8 cellular contexts compared by ENCODE assay signal in genomic region chr6:37818536-37819176, GRCh38. TPM values are rescaled to one million over a fixed set of nuclear protein-coding genes. Genes with fewer than 3 reads are reported as not detected.
DNase-seq lines count a peak whose midpoint lies in the region; ATAC-seq and TF ChIP-seq lines count a peak whose summit lies in the region.

No MANE protein-coding gene starts in this region.

- ATAC-seq in CD4-positive, alpha-beta T cell (ENCODE audit: poor library complexity), result peak; percentile 83
- ATAC-seq in GM19351 (IDR thresholded peaks at IDR 0.05; ENCODE audit: unreplicated experiment) (peak; percentile 66), HG03469 (IDR thresholded peaks at IDR 0.05; ENCODE audit: unreplicated experiment) (peak; percentile 46)

- WGBS in mesodermal cell (ENCODE audit: insufficient coverage in 2 of 2), 2 experiments, result 0 to 1% methylated on average over 19 of the region's 27 CpGs

- peak overlapping the region; percentile 94 for H3K27ac ChIP-seq in CD4-positive, alpha-beta T cell (ENCODE audit: low read depth, low read length)
- H3K27ac ChIP-seq in mesodermal cell (ENCODE audit: low read depth, low read length, severe bottlenecking), result peak overlapping the region; percentile 98

- peaks cover 58% of the 10 kb centered on the region for H3K4me1 Mint-ChIP-seq in CD4-positive, alpha-beta T cell (ENCODE audit: low read depth)
- H3K4me1 Mint-ChIP-seq in activated CD4-positive, alpha-beta memory T cell treated with anti-CD3 and anti-CD28 coated beads for 36 hours (ENCODE audit: low read depth), result peaks cover 48% of the 10 kb centered on the region

- H3K4me3 ChIP-seq in endocrine pancreas (ENCODE audit: control insufficient read depth, insufficient read depth, low read length) (peak overlapping the region; percentile 85), mesodermal cell (ENCODE audit: extremely low read depth, insufficient read depth, low read length, poor library complexity, severe bottlenecking) (peak overlapping the region; percentile 79)

- no peaks in the 10 kb centered on the region for H3K9me3 ChIP-seq in CD4-positive, alpha-beta T cell (ENCODE audit: control insufficient read depth, low read length)
- H3K9me3 ChIP-seq in endocrine pancreas (ENCODE audit: control insufficient read depth, low read length), result no peaks in the 10 kb centered on the region
- H3K9me3 ChIP-seq in mesodermal cell (ENCODE audit: control insufficient read depth, low read length), result no peaks in the 10 kb centered on the region

- POLR2A ChIA-PET in CD4-positive, alpha-beta T cell (lab: Charles Lee), result interaction anchor here (0.6 to 2.9 kb wide), 25 partner anchors 8 to 884 kb away, joined by 3 to 20 read pairs (median 4); partner anchors contain the start of genes BTBD9, CMTR1, GLO1 and MTCH1
- POLR2A ChIA-PET in activated CD4-positive, alpha-beta memory T cell treated with anti-CD3 and anti-CD28 coated beads for 36 hours (lab: Charles Lee), result interaction anchor here (0.6 to 1.8 kb wide), 11 partner anchors 9 to 167 kb away, joined by 3 to 10 read pairs (median 3); partner anchors contain the start of gene MDGA1

- peak overlapping the region; percentile 98 for H3K27ac Mint-ChIP-seq in CD4-positive, alpha-beta T cell
- H3K27ac Mint-ChIP-seq in activated CD4-positive, alpha-beta memory T cell treated with anti-CD3 and anti-CD28 coated beads for 36 hours, result peak overlapping the region; percentile 93

- peaks cover 17% of the 10 kb centered on the region for H3K36me3 Mint-ChIP-seq in CD4-positive, alpha-beta T cell (ENCODE audit: low read depth)
- H3K36me3 Mint-ChIP-seq in activated CD4-positive, alpha-beta memory T cell treated with anti-CD3 and anti-CD28 coated beads for 36 hours, result peaks cover 4% of the 10 kb centered on the region

- intact Hi-C loops in CD4-positive, alpha-beta T cell (cut with DNase I, micrococcal nuclease), result loop anchor here in 1 of 2 experiments (2.0 to 10.0 kb wide), 7 partner anchors 114 to 1794 kb away; partner anchors contain the start of genes CCDC167, CMTR1, GLO1 and MAPK14
- intact Hi-C loops in activated CD4-positive, alpha-beta memory T cell treated with anti-CD3 and anti-CD28 coated beads for 36 hours (cut with micrococcal nuclease), result loop anchor here (1.0 to 5.0 kb wide), 6 partner anchors 18 to 1294 kb away; partner anchors contain the start of gene BTBD9

- CTCF ChIA-PET in CD4-positive, alpha-beta T cell (lab: Charles Lee), result interaction anchor here (1.2 kb wide), 1 partner anchor 14 kb away, joined by 3 read pairs; no protein-coding TSS in a partner anchor
- CTCF ChIA-PET in activated CD4-positive, alpha-beta memory T cell treated with anti-CD3 and anti-CD28 coated beads for 36 hours (lab: Charles Lee), result interaction anchor here (0.8 to 1.9 kb wide), 7 partner anchors 26 to 114 kb away, joined by 3 to 12 read pairs (median 3); no protein-coding TSS in a partner anchor

- H3K4me1 ChIP-seq in endocrine pancreas (ENCODE audit: control insufficient read depth, insufficient read depth, low read length), result peaks cover 14% of the 10 kb centered on the region
- H3K4me1 ChIP-seq in mesodermal cell (ENCODE audit: control insufficient read depth, insufficient read depth, low read length, poor library complexity, severe bottlenecking), result peaks cover 30% of the 10 kb centered on the region

- no peaks in the 10 kb centered on the region for H3K27me3 Mint-ChIP-seq in CD4-positive, alpha-beta T cell
- no peaks in the 10 kb centered on the region for H3K27me3 Mint-ChIP-seq in activated CD4-positive, alpha-beta memory T cell treated with anti-CD3 and anti-CD28 coated beads for 36 hours

- no peaks in the 10 kb centered on the region for H3K27me3 ChIP-seq in CD4-positive, alpha-beta T cell (ENCODE audit: control insufficient read depth, insufficient read depth, low read length)
- no peaks in the 10 kb centered on the region for H3K27me3 ChIP-seq in endocrine pancreas (ENCODE audit: control insufficient read depth, insufficient read depth, low read length)

- peak in 9 of 10 experiments; percentile 92 to 96 (median 94) for DNase-seq in CD4-positive, alpha-beta T cell
- peak; percentile 96 for DNase-seq in NCI-H774 (lab: John Stamatoyannopoulos, UW)
- peak; percentile 98 for DNase-seq in activated CD4-positive, alpha-beta memory T cell treated with anti-CD3 and anti-CD28 coated beads for 36 hours
- peak; percentile 88 to 91 for DNase-seq in stimulated activated CD8-positive, alpha-beta memory T cell treated with anti-CD3 and anti-CD28 coated beads, Interleukin-15, amount 100 ng/mL, for 4 hours (ENCODE audit: low read depth in 2 of 2)

- H3K9ac ChIP-seq in endocrine pancreas (ENCODE audit: control insufficient read depth, insufficient read depth, low read length), result peak overlapping the region; percentile 92

- no peak for TF ChIP-seq CTCF in CD4-positive, alpha-beta T cell (IDR thresholded peaks at IDR 0.05)

- H3K4me3 Mint-ChIP-seq in CD4-positive, alpha-beta T cell, result peak overlapping the region; percentile 97
- peak overlapping the region; percentile 90 for H3K4me3 Mint-ChIP-seq in activated CD4-positive, alpha-beta memory T cell treated with anti-CD3 and anti-CD28 coated beads for 36 hours

- no peaks in the 10 kb centered on the region for H3K36me3 ChIP-seq in endocrine pancreas (ENCODE audit: control insufficient read depth, insufficient read depth, low read length)
- H3K36me3 ChIP-seq in mesodermal cell (ENCODE audit: control insufficient read depth, insufficient read depth, low read length), result peaks cover 8% of the 10 kb centered on the region

- H3K9me3 Mint-ChIP-seq in CD4-positive, alpha-beta T cell, result no peaks in the 10 kb centered on the region
- H3K9me3 Mint-ChIP-seq in activated CD4-positive, alpha-beta memory T cell treated with anti-CD3 and anti-CD28 coated beads for 36 hours, result no peaks in the 10 kb centered on the region

RNA-seq across cellular contexts. Expression of gene ZFAND3, which starts 0.9 kb away (rescaled TPM):
- 10 to 100 TPM; 34.4 to 37.0 TPM for total RNA-seq in CD4-positive, alpha-beta T cell
- total RNA-seq in activated CD4-positive, alpha-beta memory T cell treated with anti-CD3 and anti-CD28 coated beads for 36 hours, result 10 to 100 TPM; 35.1 to 36.4 TPM
- polyA plus RNA-seq in mesodermal cell (2013, experiment 1 of 2), result 121 TPM
- polyA plus RNA-seq in mesodermal cell (2013, experiment 2 of 2), result 119 TPM

Comparison
In these comparisons a context has a peak if more than half of its experiments do, and no peak if none do; other contexts are left out.
1. Peak in every context shown above with its lines: DNase-seq, ATAC-seq, H3K4me3 ChIP-seq and H3K27ac ChIP-seq.